In genomic region chr17:39547713-39548478, GRCh38 we compare ENCODE assay signal across 8 cellular contexts. TPM values are rescaled to one million over a fixed set of nuclear protein-coding genes. Genes with fewer than 3 reads are reported as not detected.
DNase-seq lines count a peak whose midpoint lies in the region; ATAC-seq and TF ChIP-seq lines count a peak whose summit lies in the region.

No MANE protein-coding gene starts in this region.

- H3K27ac ChIP-seq in CD4-positive, alpha-beta T cell (ENCODE audit: low read depth, low read length) = no peak overlapping the region
- no peak overlapping the region for H3K27ac ChIP-seq in HL-60 (replicated peaks)
- no peak overlapping the region for H3K27ac ChIP-seq in SJSA1
- H3K27ac ChIP-seq in uterus = no peak overlapping the region

- peak; percentile 96 for TF ChIP-seq CTCF in CD4-positive, alpha-beta T cell (IDR thresholded peaks at IDR 0.05)
- peak; percentile 95 for TF ChIP-seq CTCF in HL-60 (IDR thresholded peaks at IDR 0.05; ENCODE audit: insufficient read depth, low read length)
- peak; percentile 97 for TF ChIP-seq CTCF in progenitor cell of endocrine pancreas (IDR thresholded peaks at IDR 0.05; ENCODE audit: unreplicated experiment)
- peak; percentile 69 to 74 (median 74) for TF ChIP-seq CTCF in uterus (IDR thresholded peaks at IDR 0.05)

- POLR2A ChIA-PET in CD4-positive, alpha-beta T cell (lab: Charles Lee) = interaction anchor here (1.0 to 1.2 kb wide), 2 partner anchors 76 to 432 kb away, joined by 4 to 5 read pairs; partner anchors contain the start of gene PSMD3

- H3K27ac Mint-ChIP-seq in CD4-positive, alpha-beta T cell = no peak overlapping the region
- H3K27ac Mint-ChIP-seq in progenitor cell of endocrine pancreas = no peak overlapping the region

- H3K4me1 ChIP-seq in SJSA1 (replicated peaks) = no peaks in the 10 kb centered on the region
- no peaks in the 10 kb centered on the region for H3K4me1 ChIP-seq in uterus

- H3K9me3 ChIP-seq in CD4-positive, alpha-beta T cell (ENCODE audit: control insufficient read depth, low read length) = no peaks in the 10 kb centered on the region
- H3K9me3 ChIP-seq in SJSA1 (replicated peaks) (no peaks in the 10 kb centered on the region), uterus (no peaks in the 10 kb centered on the region)

- peak; percentile 56 to 85 (median 72) for DNase-seq in CD4-positive, alpha-beta T cell
- peak; percentile 15 to 63 for DNase-seq in HL-60 (ENCODE audit: low read depth in 1 of 2, low spot score in 1 of 2)
- peak; percentile 55 to 59 for DNase-seq in SJSA1 (ENCODE audit: low read depth in 1 of 2, low spot score in 2 of 2)
- DNase-seq in activated naive CD4-positive, alpha-beta T cell (lab: John Stamatoyannopoulos, UW) = peak; percentile 63 to 76 (median 68)
- peak; percentile 73 for DNase-seq in Right ventricle myocardium inferior (ENCODE audit: missing footprints)
- peak; percentile 62 for DNase-seq in progenitor cell of endocrine pancreas (ENCODE audit: low spot score, unreplicated experiment)
- DNase-seq in uterus = peak; percentile 40 to 59

- H3K27me3 Mint-ChIP-seq in CD4-positive, alpha-beta T cell = no peaks in the 10 kb centered on the region
- no peaks in the 10 kb centered on the region for H3K27me3 Mint-ChIP-seq in progenitor cell of endocrine pancreas

- CTCF ChIA-PET in CD4-positive, alpha-beta T cell (lab: Charles Lee) = interaction anchor here (0.6 to 2.1 kb wide), 13 partner anchors 9 to 340 kb away, joined by 3 to 13 read pairs (median 4); partner anchors contain the start of gene MIEN1

- no peaks in the 10 kb centered on the region for H3K4me1 Mint-ChIP-seq in CD4-positive, alpha-beta T cell (ENCODE audit: low read depth)
- peaks cover 14% of the 10 kb centered on the region for H3K4me1 Mint-ChIP-seq in progenitor cell of endocrine pancreas (ENCODE audit: low read depth)

- intact Hi-C loops in CD4-positive, alpha-beta T cell (cut with DNase I, micrococcal nuclease) = loop anchor here (1.0 to 10.0 kb wide), 5 partner anchors 75 to 437 kb away; partner anchors contain the start of gene PSMD3 (in 2 of the 2)
- intact Hi-C loops in Right ventricle myocardium inferior (cut with DNase I) = loop anchor here (1.0 to 10.0 kb wide), 4 partner anchors 43 to 317 kb away; partner anchors contain the start of genes IKZF3 and ZPBP2
- intact Hi-C loops in uterus (cut with DNase I; ENCODE audit: low total_unique reads) = no loop called here

- TF ChIP-seq POLR2A in uterus (IDR thresholded peaks at IDR 0.05) = no peak

- peaks cover 70% of the 10 kb centered on the region for H3K36me3 Mint-ChIP-seq in CD4-positive, alpha-beta T cell (ENCODE audit: low read depth)
- peaks cover 4% of the 10 kb centered on the region for H3K36me3 Mint-ChIP-seq in progenitor cell of endocrine pancreas (ENCODE audit: insufficient read depth)

- no peaks in the 10 kb centered on the region for H3K9me3 Mint-ChIP-seq in CD4-positive, alpha-beta T cell
- H3K9me3 Mint-ChIP-seq in progenitor cell of endocrine pancreas (ENCODE audit: low read depth) = no peaks in the 10 kb centered on the region

- H3K36me3 ChIP-seq in SJSA1 (peaks cover 3% of the 10 kb centered on the region; the same call in 1 of the 2 replicates), uterus (no peaks in the 10 kb centered on the region)

- ATAC-seq in CD4-positive, alpha-beta T cell (ENCODE audit: poor library complexity) = peak; percentile 85
- ATAC-seq in Right ventricle myocardium inferior = peak; percentile 70
- ATAC-seq in HG03159 (IDR thresholded peaks at IDR 0.05; ENCODE audit: unreplicated experiment) = no peak

- no peak overlapping the region for H3K4me3 Mint-ChIP-seq in CD4-positive, alpha-beta T cell
- no peak overlapping the region for H3K4me3 Mint-ChIP-seq in progenitor cell of endocrine pancreas (ENCODE audit: low read depth)

- H3K27me3 ChIP-seq in CD4-positive, alpha-beta T cell (ENCODE audit: control insufficient read depth, insufficient read depth, low read length) = no peaks in the 10 kb centered on the region
- H3K27me3 ChIP-seq in HL-60 (ENCODE audit: insufficient read depth, poor library complexity, severe bottlenecking) (no peaks in the 10 kb centered on the region), SJSA1 (replicated peaks) (no peaks in the 10 kb centered on the region), uterus (no peaks in the 10 kb centered on the region)

- H3K4me3 ChIP-seq in HL-60 (replicated peaks; ENCODE audit: insufficient read depth, low read length) = no peak overlapping the region
- H3K4me3 ChIP-seq in SJSA1 = no peak overlapping the region
- no peak overlapping the region for H3K4me3 ChIP-seq in uterus

RNA-seq across cellular contexts. Expression of gene NEUROD2, which starts 59.8 kb away (rescaled TPM):
- total RNA-seq in CD4-positive, alpha-beta T cell = not detected
- total RNA-seq in SJSA1 (2014; rRNA removed; shearing (Covaris generic)) = not detected in 2 replicates
- total RNA-seq in Right ventricle myocardium inferior = not detected
- not detected in 2 replicates for total RNA-seq in progenitor cell of endocrine pancreas
- not detected for total RNA-seq in uterus
